8 cellular contexts compared by ENCODE assay signal in the genomic region with DNA sequence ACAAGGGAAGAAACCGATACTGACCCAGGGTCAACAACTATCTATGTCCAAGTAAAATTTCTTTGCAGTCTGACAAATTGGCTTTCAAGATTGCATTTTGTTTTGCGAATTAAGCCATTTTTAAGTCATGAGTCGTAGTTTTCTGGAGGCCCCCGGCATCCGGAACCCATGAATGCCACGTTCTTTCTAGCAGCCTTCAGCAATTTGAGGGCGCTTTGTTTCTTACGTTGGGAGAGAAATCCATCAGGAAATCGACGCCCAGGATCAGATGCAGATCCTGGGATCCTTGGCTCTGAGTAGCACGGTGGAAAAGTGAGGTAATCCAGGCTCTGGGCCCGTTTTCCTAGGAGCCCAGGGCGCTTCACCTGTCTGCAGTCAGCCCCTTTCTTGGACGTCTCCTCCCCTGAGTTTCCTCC. TPM values are rescaled to one million over a fixed set of nuclear protein-coding genes. Genes with fewer than 3 reads are reported as not detected.
A peak's percentile ranks its signal among the peaks of the same experiment; 100 is the strongest.
DNase-seq lines count a peak whose midpoint lies in the region; ATAC-seq lines count a peak whose summit lies in the region.

No MANE protein-coding gene starts in this region.

- H3K27ac ChIP-seq in CD4-positive, CD25-positive, alpha-beta regulatory T cell (ENCODE audit: insufficient read depth, low read length, poor library complexity, severe bottlenecking) = peak overlapping the region; percentile 86
- H3K27ac ChIP-seq in Karpas-422 (ENCODE audit: low read length) (peak overlapping the region; percentile 92), cingulate gyrus (ENCODE audit: low read depth, low read length) (peak overlapping the region; percentile 29), muscle layer of duodenum (ENCODE audit: low read length) (peak overlapping the region; percentile 83)

- no peaks in the 10 kb centered on the region for H3K27me3 ChIP-seq in CD4-positive, CD25-positive, alpha-beta regulatory T cell (ENCODE audit: control insufficient read depth, insufficient read depth, low read length)
- no peaks in the 10 kb centered on the region for H3K27me3 ChIP-seq in Karpas-422 (ENCODE audit: low read length)
- no peaks in the 10 kb centered on the region for H3K27me3 ChIP-seq in muscle layer of duodenum (ENCODE audit: low read depth, low read length)

- H2AFZ ChIP-seq in Karpas-422 (ENCODE audit: low read length) = peak overlapping the region; percentile 85; the same call in 1 of the 2 replicates

- H3K36me3 ChIP-seq in CD4-positive, CD25-positive, alpha-beta regulatory T cell (ENCODE audit: control insufficient read depth, insufficient read depth, low read length) = peaks cover 5% of the 10 kb centered on the region
- H3K36me3 ChIP-seq in Karpas-422 (ENCODE audit: insufficient read depth, low read length) (no peaks in the 10 kb centered on the region), muscle layer of duodenum (ENCODE audit: control insufficient read depth in 1 of 2, insufficient read depth in 2 of 2, low read length in 2 of 2) (no peaks in the 10 kb centered on the region)

- peaks cover 7% of the 10 kb centered on the region; the same call in 1 of the 2 replicates for H4K20me1 ChIP-seq in Karpas-422 (ENCODE audit: insufficient read depth, low read depth, low read length)

- no peaks in the 10 kb centered on the region for H3K9me3 Mint-ChIP-seq in CD4-positive, CD25-positive, alpha-beta regulatory T cell

- peaks cover 18 to 26% (median 24%) of the 10 kb centered on the region in 4 donors for H3K4me1 Mint-ChIP-seq in CD4-positive, CD25-positive, alpha-beta regulatory T cell

- H3K9me3 ChIP-seq in CD4-positive, CD25-positive, alpha-beta regulatory T cell (ENCODE audit: control insufficient read depth in 2 of 2, low read length in 2 of 2) = no peaks in the 10 kb centered on the region
- H3K9me3 ChIP-seq in Karpas-422 (ENCODE audit: low read length) = no peaks in the 10 kb centered on the region
- H3K9me3 ChIP-seq in muscle layer of duodenum (ENCODE audit: control insufficient read depth in 1 of 2, low read length in 2 of 2) = no peaks in the 10 kb centered on the region

- peak overlapping the region; percentile 84 for H3K4me2 ChIP-seq in Karpas-422 (ENCODE audit: low read depth, low read length, poor library complexity, severe bottlenecking)

- H3K4me3 Mint-ChIP-seq in CD4-positive, CD25-positive, alpha-beta regulatory T cell = peak overlapping the region in 3 of 4 donors; percentile 95 to 96 (median 95)

- peak in 1 of 3 donors; percentile 33 for DNase-seq in CD4-positive, CD25-positive, alpha-beta regulatory T cell
- DNase-seq in Karpas-422 (peak; percentile 72), NCI-H2196 (lab: John Stamatoyannopoulos, UW; ENCODE audit: unreplicated experiment) (no peak), LoVo (ENCODE audit: low spot score) (no peak), NK-92 (lab: John Stamatoyannopoulos, UW; ENCODE audit: unreplicated experiment) (no peak)

- no peaks in the 10 kb centered on the region for H3K36me3 Mint-ChIP-seq in CD4-positive, CD25-positive, alpha-beta regulatory T cell

- no peaks in the 10 kb centered on the region for H3K27me3 Mint-ChIP-seq in CD4-positive, CD25-positive, alpha-beta regulatory T cell

- H3K9me2 ChIP-seq in Karpas-422 (replicated peaks; ENCODE audit: insufficient read depth, low read length) = no peaks in the 10 kb centered on the region

- H3K27ac Mint-ChIP-seq in CD4-positive, CD25-positive, alpha-beta regulatory T cell = peak overlapping the region; percentile 86 to 94 (median 92)

- H3K4me3 ChIP-seq in CD4-positive, CD25-positive, alpha-beta regulatory T cell (ENCODE audit: low read depth, low read length) = peak overlapping the region; percentile 89
- H3K4me3 ChIP-seq in Karpas-422 (ENCODE audit: low read length) (peak overlapping the region; percentile 96), muscle layer of duodenum (ENCODE audit: low read depth in 1 of 2, low read length in 2 of 2) (peak overlapping the region; percentile 88 to 91)

- peaks cover 44% of the 10 kb centered on the region for H3K79me2 ChIP-seq in Karpas-422 (ENCODE audit: low read length)

- peak overlapping the region; percentile 96 for H3K9ac ChIP-seq in Karpas-422 (ENCODE audit: low read length)

- H3K4me1 ChIP-seq in CD4-positive, CD25-positive, alpha-beta regulatory T cell (ENCODE audit: control insufficient read depth, insufficient read depth, low read length, poor library complexity, severe bottlenecking) = peaks cover 34% of the 10 kb centered on the region
- H3K4me1 ChIP-seq in Karpas-422 (ENCODE audit: low read length) (peaks cover 29% of the 10 kb centered on the region), muscle layer of duodenum (ENCODE audit: control insufficient read depth in 1 of 2, insufficient read depth in 2 of 2, low read length in 2 of 2) (peaks cover 8 to 11% of the 10 kb centered on the region in 2 donors)

- ATAC-seq in CD4-positive, CD25-positive, alpha-beta regulatory T cell (ENCODE audit: low read depth in 2 of 2) = no peak
- ATAC-seq in GM19324 (IDR thresholded peaks at IDR 0.05; ENCODE audit: low FRiP score, unreplicated experiment) = peak; percentile 1

RNA-seq across cellular contexts. Expression of a gene that starts 0.3 kb away (rescaled TPM):
- 43.8 TPM for total RNA-seq in CD4-positive, CD25-positive, alpha-beta regulatory T cell
- polyA plus RNA-seq in CD4-positive, CD25-positive, alpha-beta regulatory T cell = 100 to 1,000 TPM; 160 to 194 (median 172) TPM
- total RNA-seq in Karpas-422 (2014; rRNA removed; shearing (Covaris generic); ENCODE audit: low replicate concordance) = 153 and 219 TPM in 2 replicates

RNA-seq across cellular contexts. Expression of a gene that starts 40.2 kb away (rescaled TPM):
- total RNA-seq in CD4-positive, CD25-positive, alpha-beta regulatory T cell = 55.4 TPM
- 10 to 100 TPM; 16.1 to 25.8 (median 24.2) TPM for polyA plus RNA-seq in CD4-positive, CD25-positive, alpha-beta regulatory T cell
- total RNA-seq in Karpas-422 (2014; rRNA removed; shearing (Covaris generic); ENCODE audit: low replicate concordance) = 43.3 and 82.6 TPM in 2 replicates

Comparison
In these comparisons a context has a peak if more than half of its experiments do, and no peak if none do; other contexts are left out.
1. H3K27ac ChIP-seq: peak in every context shown above with its lines; median percentile 92 in Karpas-422; 86 in CD4-positive, CD25-positive, alpha-beta regulatory T cell; 83 in muscle layer of duodenum; 29 in cingulate gyrus.